Comparison of ENCODE assay signal across 22 cellular contexts in the genomic region with DNA sequence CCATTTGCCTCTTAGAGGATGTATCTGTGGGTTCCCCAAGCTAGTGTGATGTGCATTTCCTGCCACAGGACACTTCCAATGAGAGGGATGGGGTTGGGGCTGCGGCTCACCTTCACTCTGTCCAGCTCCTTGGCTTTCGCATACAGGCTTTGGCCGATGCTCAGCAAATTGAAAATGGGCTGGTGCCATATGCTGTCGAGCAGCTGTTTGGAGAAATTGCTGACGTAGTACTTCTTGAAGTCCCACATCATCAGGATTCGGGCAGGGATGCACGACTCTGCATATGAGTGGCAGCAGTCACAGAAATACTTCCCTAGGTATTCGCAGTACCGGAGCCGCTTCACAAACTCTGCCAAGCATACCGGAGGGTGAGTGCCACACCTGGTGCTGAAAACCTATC. TPM values are rescaled to one million over a fixed set of nuclear protein-coding genes. Genes with fewer than 3 reads are reported as not detected.
"Had no signal": no experiment of that assay in that cellular context is flagged by ENCODE, and none has a peak within 500 bp of the region (broad histone marks: within the 10 kb centered on the region; RNA-seq: fewer than 3 reads in every experiment).

No MANE protein-coding gene starts in this region.

- H3K4me1 ChIP-seq: lower lobe of right lung, sigmoid colon, tibial artery had no signal

- H3K27me3 ChIP-seq: neutrophil, pancreas, sigmoid colon, spleen, testis, tibial artery had no signal

- H3K4me3 ChIP-seq: lower lobe of right lung, pancreas, sigmoid colon, skin epidermis, spleen, testis, tibial artery had no signal

- H3K9me3 Mint-ChIP-seq: natural killer cell, type B pancreatic cell had no signal

- H3K9me3 ChIP-seq: lower lobe of right lung, neutrophil, pancreas, sigmoid colon, spleen, testis, tibial artery had no signal

- H3K36me3 ChIP-seq: lower lobe of right lung, pancreas, sigmoid colon, tibial artery had no signal

- H3K27ac Mint-ChIP-seq: natural killer cell; stimulated activated memory B cell treated with anti-CD40 and anti-IgM and Interleukin-4, amounts not matched to agents 10 μg/mL and 1 μg/mL and 100 μg/mL, for 72 hours; type B pancreatic cell had no signal

- H3K27ac ChIP-seq: lower lobe of right lung, neutrophil, pancreas, sigmoid colon, skin epidermis, spleen, testis, tibial artery had no signal

- ATAC-seq: left ventricle myocardium superior; lower lobe of right lung; natural killer cell; pancreas; stimulated activated memory B cell treated with anti-CD40 and anti-IgM and Interleukin-4, amounts not matched to agents 10 μg/mL and 1 μg/mL and 100 μg/mL, for 72 hours; stimulated activated naive CD8-positive, alpha-beta T cell treated with anti-CD3 and anti-CD28 coated beads, Interleukin-15, Interleukin-2, amounts not matched to agents 100 U/mL and 50 U/mL, for 24 hours had no signal

- H3K27me3 Mint-ChIP-seq: stimulated activated memory B cell treated with anti-CD40 and anti-IgM and Interleukin-4, amounts not matched to agents 10 μg/mL and 1 μg/mL and 100 μg/mL, for 72 hours; type B pancreatic cell had no signal

- DNase-seq: cortex of kidney; head of caudate nucleus; left ventricle myocardium superior; lower lobe of right lung; natural killer cell; pancreas; retina; sigmoid colon; spleen; stimulated activated CD4-positive, alpha-beta T cell treated with anti-CD3 and anti-CD28 coated beads, Interleukin-4, amount 100 ng/mL, for 4 hours; stimulated activated naive CD8-positive, alpha-beta T cell treated with anti-CD3 and anti-CD28 coated beads, Interleukin-15, Interleukin-2, amounts not matched to agents 100 U/mL and 50 U/mL, for 24 hours; substantia nigra; testis; tibial artery had no signal

- H3K4me3 Mint-ChIP-seq: natural killer cell; stimulated activated memory B cell treated with anti-CD40 and anti-IgM and Interleukin-4, amounts not matched to agents 10 μg/mL and 1 μg/mL and 100 μg/mL, for 72 hours; type B pancreatic cell had no signal

- FAIRE-seq: frontal cortex, keratinocyte, pancreas had no signal

- H3K36me3 Mint-ChIP-seq: natural killer cell, type B pancreatic cell had no signal

RNA-seq across cellular contexts. Expression of a gene that starts 37.0 kb away (rescaled TPM):
- total RNA-seq: pulmonary artery endothelial cell had no signal
- polyA plus RNA-seq: neural cell had no signal
